Comparison of ENCODE assay signal across 25 cellular contexts in genomic region chr10:11759347-11759746, GRCh38. TPM values are rescaled to one million over a fixed set of nuclear protein-coding genes. Genes with fewer than 3 reads are reported as not detected.
"Had no signal": no experiment of that assay in that cellular context is flagged by ENCODE, and none has a peak within 500 bp of the region (broad histone marks: within the 10 kb centered on the region; RNA-seq: fewer than 3 reads in every experiment).

No MANE protein-coding gene starts in this region.

- ATAC-seq: activated naive CD4-positive, alpha-beta T cell treated with anti-CD3 and anti-CD28 coated beads, Interleukin-2, amount 50 U/mL, for 72 hours; activated T-cell treated with anti-CD3 and anti-CD28 coated beads, Interleukin-2, amount 50 U/mL, for 72 hours; body of pancreas; effector memory CD8-positive, alpha-beta T cell; gastrocnemius medialis; heart right ventricle had no signal

- H3K27me3 Mint-ChIP-seq: activated CD4-positive, alpha-beta T cell treated with anti-CD3 and anti-CD28 coated beads, Interleukin-2, amount 10 ng/mL, durations not matched to agents 7 days and 5 days; activated T-cell treated with anti-CD3 and anti-CD28 coated beads, Interleukin-2, amount 50 U/mL, for 24 hours had no signal

- H3K9me3 Mint-ChIP-seq: activated CD4-positive, alpha-beta memory T cell treated with anti-CD3 and anti-CD28 coated beads, Interleukin-2, amount 10 ng/mL, durations not matched to agents 7 days and 5 days; activated CD4-positive, alpha-beta T cell treated with anti-CD3 and anti-CD28 coated beads, Interleukin-2, amount 10 ng/mL, durations not matched to agents 7 days and 5 days; activated naive CD4-positive, alpha-beta T cell treated with anti-CD3 and anti-CD28 coated beads, Interleukin-2, amount 10 ng/mL, durations not matched to agents 7 days and 5 days; activated naive CD4-positive, alpha-beta T cell treated with anti-CD3 and anti-CD28 coated beads, Interleukin-2, amount 50 U/mL, for 72 hours; activated naive CD8-positive, alpha-beta T cell treated with anti-CD3 and anti-CD28 coated beads, Interleukin-2, amount 10 ng/mL, durations not matched to agents 7 days and 5 days; activated T-cell treated with anti-CD3 and anti-CD28 coated beads, Interleukin-2, amount 50 U/mL, for 24 hours; activated T-cell treated with anti-CD3 and anti-CD28 coated beads, Interleukin-2, amount 50 U/mL, for 72 hours; effector memory CD8-positive, alpha-beta T cell had no signal

- H3K4me3 Mint-ChIP-seq: activated CD4-positive, alpha-beta memory T cell treated with anti-CD3 and anti-CD28 coated beads, Interleukin-2, amount 10 ng/mL, durations not matched to agents 7 days and 5 days; activated CD4-positive, alpha-beta T cell treated with anti-CD3 and anti-CD28 coated beads, Interleukin-2, amount 10 ng/mL, durations not matched to agents 7 days and 5 days; activated naive CD4-positive, alpha-beta T cell treated with anti-CD3 and anti-CD28 coated beads, Interleukin-2, amount 10 ng/mL, durations not matched to agents 7 days and 5 days; activated naive CD8-positive, alpha-beta T cell treated with anti-CD3 and anti-CD28 coated beads, Interleukin-2, amount 10 ng/mL, durations not matched to agents 7 days and 5 days; activated T-cell treated with anti-CD3 and anti-CD28 coated beads, Interleukin-2, amount 50 U/mL, for 24 hours; activated T-cell treated with anti-CD3 and anti-CD28 coated beads, Interleukin-2, amount 50 U/mL, for 72 hours; effector memory CD8-positive, alpha-beta T cell had no signal

- H3K4me1 Mint-ChIP-seq: activated CD4-positive, alpha-beta memory T cell treated with anti-CD3 and anti-CD28 coated beads, Interleukin-2, amount 10 ng/mL, durations not matched to agents 7 days and 5 days had no signal

- H3K27ac Mint-ChIP-seq: activated CD4-positive, alpha-beta memory T cell treated with anti-CD3 and anti-CD28 coated beads, Interleukin-2, amount 10 ng/mL, durations not matched to agents 7 days and 5 days; activated CD4-positive, alpha-beta T cell treated with anti-CD3 and anti-CD28 coated beads, Interleukin-2, amount 10 ng/mL, durations not matched to agents 7 days and 5 days; activated naive CD4-positive, alpha-beta T cell treated with anti-CD3 and anti-CD28 coated beads, Interleukin-2, amount 10 ng/mL, durations not matched to agents 7 days and 5 days; activated naive CD4-positive, alpha-beta T cell treated with anti-CD3 and anti-CD28 coated beads, Interleukin-2, amount 50 U/mL, for 72 hours; activated naive CD8-positive, alpha-beta T cell treated with anti-CD3 and anti-CD28 coated beads, Interleukin-2, amount 10 ng/mL, durations not matched to agents 7 days and 5 days; activated T-cell treated with anti-CD3 and anti-CD28 coated beads, Interleukin-2, amount 50 U/mL, for 24 hours; activated T-cell treated with anti-CD3 and anti-CD28 coated beads, Interleukin-2, amount 50 U/mL, for 72 hours; effector memory CD8-positive, alpha-beta T cell had no signal

- H3K36me3 Mint-ChIP-seq: activated naive CD4-positive, alpha-beta T cell treated with anti-CD3 and anti-CD28 coated beads, Interleukin-2, amount 10 ng/mL, durations not matched to agents 7 days and 5 days; activated naive CD4-positive, alpha-beta T cell treated with anti-CD3 and anti-CD28 coated beads, Interleukin-2, amount 50 U/mL, for 72 hours; activated naive CD8-positive, alpha-beta T cell treated with anti-CD3 and anti-CD28 coated beads, Interleukin-2, amount 10 ng/mL, durations not matched to agents 7 days and 5 days had no signal

- DNase-seq: activated CD4-positive, alpha-beta memory T cell treated with anti-CD3 and anti-CD28 coated beads, Interleukin-2, amount 10 ng/mL, durations not matched to agents 7 days and 5 days; activated CD4-positive, alpha-beta T cell treated with anti-CD3 and anti-CD28 coated beads for 1 hour; activated CD4-positive, alpha-beta T cell treated with anti-CD3 and anti-CD28 coated beads for 4 hours; activated CD4-positive, alpha-beta T cell treated with anti-CD3 and anti-CD28 coated beads, Interleukin-2, amount 10 ng/mL, durations not matched to agents 7 days and 5 days; activated CD4-positive, alpha-beta T cell treated with anti-CD3 and anti-CD28 coated beads, Interleukin-2, amount 50 U/mL, for 4 hours; activated CD8-positive, alpha-beta memory T cell treated with anti-CD3 and anti-CD28 coated beads, Interleukin-2, amount 50 U/mL, for 48 hours; activated gamma-delta T cell; activated naive CD4-positive, alpha-beta T cell; activated naive CD4-positive, alpha-beta T cell treated with anti-CD3 and anti-CD28 coated beads, Interleukin-2, amount 10 ng/mL, durations not matched to agents 7 days and 5 days; activated naive CD8-positive, alpha-beta T cell treated with anti-CD3 and anti-CD28 coated beads, Interleukin-2, amount 10 ng/mL, durations not matched to agents 7 days and 5 days; activated T-cell treated with anti-CD3 and anti-CD28 coated beads for 4 hours; activated T-cell treated with anti-CD3 and anti-CD28 coated beads, Interleukin-2, amount 50 U/mL, for 24 hours; activated T-cell treated with anti-CD3 and anti-CD28 coated beads, Interleukin-2, amount 50 U/mL, for 72 hours; amniotic stem cell; aorta; caudate nucleus; cortex of kidney; dermis blood vessel endothelial cell; effector CD4-positive, alpha-beta T cell; effector memory CD8-positive, alpha-beta T cell; gastrocnemius medialis; heart right ventricle; T-helper 2 cell had no signal

RNA-seq across cellular contexts. Expression of gene ECHDC3, which starts 17.2 kb away (rescaled TPM):
- total RNA-seq: activated CD4-positive, alpha-beta memory T cell treated with anti-CD3 and anti-CD28 coated beads, Interleukin-2, amount 10 ng/mL, durations not matched to agents 7 days and 5 days had no signal
